In the genomic region with DNA sequence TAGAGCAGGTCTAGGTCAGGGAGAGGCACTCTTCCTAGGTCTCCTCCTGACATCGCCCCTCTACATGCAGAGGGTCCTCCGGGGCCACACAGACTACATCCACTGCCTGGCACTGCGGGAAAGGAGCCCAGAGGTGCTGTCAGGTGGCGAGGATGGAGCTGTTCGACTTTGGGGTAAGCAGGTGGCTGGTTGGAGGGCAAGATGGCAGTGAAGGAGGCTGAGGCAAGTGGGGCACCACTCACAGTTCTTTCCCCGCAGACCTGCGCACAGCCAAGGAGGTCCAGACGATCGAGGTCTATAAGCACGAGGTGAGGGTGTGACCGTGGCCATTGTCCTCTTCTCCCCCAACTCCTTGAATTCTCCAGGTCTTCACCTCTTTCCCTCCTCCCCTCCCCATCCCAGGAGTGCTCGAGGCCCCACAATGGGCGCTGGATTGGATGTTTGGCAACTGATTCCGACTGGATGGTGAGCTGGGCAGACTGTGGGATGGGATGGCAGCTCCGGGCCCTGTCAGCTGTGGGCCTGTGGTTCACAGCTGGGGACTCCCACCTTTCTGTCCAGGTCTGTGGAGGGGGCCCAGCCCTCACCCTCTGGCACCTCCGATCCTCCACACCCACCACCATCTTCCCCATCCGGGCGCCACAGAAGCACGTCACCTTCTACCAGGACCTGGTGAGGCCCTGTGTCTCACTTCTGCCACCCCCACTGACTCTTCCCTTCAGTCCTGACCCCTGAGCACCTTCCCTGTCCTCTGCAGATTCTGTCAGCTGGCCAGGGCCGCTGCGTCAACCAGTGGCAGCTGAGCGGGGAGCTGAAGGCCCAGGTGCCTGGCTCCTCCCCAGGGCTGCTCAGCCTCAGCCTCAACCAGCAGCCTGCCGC, we compare ENCODE assay signal across 2 cellular contexts.
TF ChIP-seq lines count a peak whose summit lies in the region.

No MANE protein-coding gene starts in this region.

TF ChIP-seq in A549, 52 proteins besides CTCF, POLR2A, EP300 and RAD21:
- TF ChIP-seq TP53 (CRISPR knock-in tag; IDR thresholded peaks at IDR 0.05) (no peak), POLR2AphosphoS2 (conservative IDR thresholded peaks at IDR 0.05; ENCODE audit: low read length) (peak; percentile 24; the same call in 1 of the 2 replicates)

TF ChIP-seq in HCT116, 20 proteins besides CTCF, POLR2A, EP300 and RAD21:
- no peak for TF ChIP-seq REST (IDR thresholded peaks at IDR 0.05; ENCODE audit: low read depth)
- no peak for TF ChIP-seq YY1 (IDR thresholded peaks at IDR 0.05; ENCODE audit: extremely low read depth, insufficient replicate concordance, low read depth, low read length)
- TF ChIP-seq SIN3A (IDR thresholded peaks at IDR 0.05; ENCODE audit: low read depth): no peak
- no peak; the same call in 1 of the 2 replicates for TF ChIP-seq POLR2AphosphoS5 (IDR thresholded peaks at IDR 0.05; ENCODE audit: low read depth, low read length)
- no peak for TF ChIP-seq ZFX (IDR thresholded peaks at IDR 0.05)
- TF ChIP-seq, protein P1, sequence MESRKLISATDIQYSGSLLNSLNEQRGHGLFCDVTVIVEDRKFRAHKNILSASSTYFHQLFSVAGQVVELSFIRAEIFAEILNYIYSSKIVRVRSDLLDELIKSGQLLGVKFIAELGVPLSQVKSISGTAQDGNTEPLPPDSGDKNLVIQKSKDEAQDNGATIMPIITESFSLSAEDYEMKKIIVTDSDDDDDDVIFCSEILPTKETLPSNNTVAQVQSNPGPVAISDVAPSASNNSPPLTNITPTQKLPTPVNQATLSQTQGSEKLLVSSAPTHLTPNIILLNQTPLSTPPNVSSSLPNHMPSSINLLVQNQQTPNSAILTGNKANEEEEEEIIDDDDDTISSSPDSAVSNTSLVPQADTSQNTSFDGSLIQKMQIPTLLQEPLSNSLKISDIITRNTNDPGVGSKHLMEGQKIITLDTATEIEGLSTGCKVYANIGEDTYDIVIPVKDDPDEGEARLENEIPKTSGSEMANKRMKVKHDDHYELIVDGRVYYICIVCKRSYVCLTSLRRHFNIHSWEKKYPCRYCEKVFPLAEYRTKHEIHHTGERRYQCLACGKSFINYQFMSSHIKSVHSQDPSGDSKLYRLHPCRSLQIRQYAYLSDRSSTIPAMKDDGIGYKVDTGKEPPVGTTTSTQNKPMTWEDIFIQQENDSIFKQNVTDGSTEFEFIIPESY (IDR thresholded peaks at IDR 0.05; ENCODE audit: extremely low read depth, insufficient replicate concordance, low read length): no peak
- TF ChIP-seq EZH2 (IDR thresholded peaks at IDR 0.05): no peak
- TF ChIP-seq CBX3 (IDR thresholded peaks at IDR 0.05; ENCODE audit: low read depth): no peak
- TF ChIP-seq JUND (IDR thresholded peaks at IDR 0.05): no peak
- TF ChIP-seq MAX (IDR thresholded peaks at IDR 0.05): no peak
